Comparison of ENCODE assay signal across 8 cellular contexts in genomic region chr14:22545842-22546721, GRCh38. TPM values are rescaled to one million over a fixed set of nuclear protein-coding genes. Genes with fewer than 3 reads are reported as not detected.
DNase-seq lines count a peak whose midpoint lies in the region; ATAC-seq lines count a peak whose summit lies in the region.

No MANE protein-coding gene starts in this region.

- no peak overlapping the region for H2BK12ac ChIP-seq in trophoblast cell (ENCODE audit: low read length)

- H3K79me2 ChIP-seq in trophoblast cell (ENCODE audit: control insufficient read depth, insufficient read depth, low read length, poor library complexity) = no peaks in the 10 kb centered on the region

- H3K18ac ChIP-seq in trophoblast cell (ENCODE audit: low read length) = no peak overlapping the region

- H3K23ac ChIP-seq in trophoblast cell (ENCODE audit: low read length) = no peak overlapping the region

- H3K14ac ChIP-seq in trophoblast cell (ENCODE audit: low read length) = no peak overlapping the region

- no peak overlapping the region for H3K4me2 ChIP-seq in trophoblast cell (ENCODE audit: low read length)

- H3K4me3 ChIP-seq in skeletal muscle cell (ENCODE audit: low read depth, low read length) (no peak overlapping the region), trophoblast cell (ENCODE audit: low read depth, low read length) (no peak overlapping the region)

- peaks cover 13 to 15% of the 10 kb centered on the region in 2 experiments for H3K4me1 ChIP-seq in trophoblast cell (ENCODE audit: control insufficient read depth in 1 of 2, insufficient read depth in 2 of 2, low read length in 2 of 2)

- ATAC-seq in GM19395 (IDR thresholded peaks at IDR 0.05; ENCODE audit: unreplicated experiment) = no peak

- no peak overlapping the region for H3K9ac ChIP-seq in trophoblast cell (ENCODE audit: low read length)

- no CpG with 5 or more reads among the region's 9 CpGs for WGBS in trophoblast cell (ENCODE audit: extremely low coverage, insufficient coverage, insufficient read length)

- no peak overlapping the region for H3K4ac ChIP-seq in trophoblast cell (ENCODE audit: low read depth, low read length)

- H3K27ac ChIP-seq in trophoblast cell (ENCODE audit: low read depth, low read length) = no peak overlapping the region

- no peaks in the 10 kb centered on the region for H3K36me3 ChIP-seq in trophoblast cell (ENCODE audit: control insufficient read depth in 1 of 2, insufficient read depth in 2 of 2, low read length in 2 of 2)

- no peak overlapping the region for H2AK5ac ChIP-seq in trophoblast cell (ENCODE audit: low read length)

- H3K79me1 ChIP-seq in trophoblast cell (ENCODE audit: low read length) = no peaks in the 10 kb centered on the region

- DNase-seq in GM04503 (ENCODE audit: low read depth) (peak; percentile 39), fibroblast of peridontal ligament (ENCODE audit: extremely low read depth) (peak; percentile 75), skeletal muscle cell (ENCODE audit: low read depth) (peak; percentile 60), inferior parietal cortex (ENCODE audit: extremely low spot score) (no peak), trophoblast cell (no peak), NCI-H1417 treated with DMSO at 0.1 percent for 48 hours (lab: John Stamatoyannopoulos, UW) (no peak)
- peak; percentile 59 to 71 for DNase-seq in activated CD4-positive, alpha-beta T cell treated with anti-CD3 and anti-CD28 coated beads, Interleukin-2, amount 50 U/mL, for 48 hours

- no peaks in the 10 kb centered on the region for H3K27me3 ChIP-seq in trophoblast cell (ENCODE audit: insufficient read depth, low read length)

- no peak overlapping the region for H4K12ac ChIP-seq in trophoblast cell (ENCODE audit: low read depth, low read length)

- no peaks in the 10 kb centered on the region for H3K9me3 ChIP-seq in trophoblast cell (ENCODE audit: insufficient read depth, low read depth, low read length)

- no peak overlapping the region for H2AFZ ChIP-seq in trophoblast cell (ENCODE audit: insufficient read depth, low read length, poor library complexity)

- no peak overlapping the region for H2BK5ac ChIP-seq in trophoblast cell (ENCODE audit: low read depth, low read length, poor library complexity)

- no peak overlapping the region for H4K91ac ChIP-seq in trophoblast cell (ENCODE audit: low read depth, low read length)

- no peak overlapping the region for H2BK120ac ChIP-seq in trophoblast cell (ENCODE audit: insufficient read depth, low read length, poor library complexity)

- H4K8ac ChIP-seq in trophoblast cell (ENCODE audit: low read depth, low read length) = no peak overlapping the region

RNA-seq across cellular contexts. Expression of gene DAD1, which starts 42.9 kb away (rescaled TPM):
- 275 and 278 TPM in 2 replicates for polyA plus RNA-seq in trophoblast cell (2013)

RNA-seq across cellular contexts. Expression of gene ABHD4, which starts 52.0 kb away (rescaled TPM):
- polyA plus RNA-seq in trophoblast cell (2013) = 38.2 and 41.0 TPM in 2 replicates

Comparison
In these comparisons a context has a peak if more than half of its experiments do, and no peak if none do; other contexts are left out.
1. DNase-seq: peak in GM04503 (single experiment), activated CD4-positive, alpha-beta T cell treated with anti-CD3 and anti-CD28 coated beads, Interleukin-2, amount 50 U/mL, for 48 hours (2 of 2), fibroblast of peridontal ligament (single experiment) and skeletal muscle cell (single experiment); none in inferior parietal cortex (single experiment), trophoblast cell (0 of 2) and NCI-H1417 treated with DMSO at 0.1 percent for 48 hours (single experiment).